Comparison of ENCODE assay signal across 8 cellular contexts in the genomic region with DNA sequence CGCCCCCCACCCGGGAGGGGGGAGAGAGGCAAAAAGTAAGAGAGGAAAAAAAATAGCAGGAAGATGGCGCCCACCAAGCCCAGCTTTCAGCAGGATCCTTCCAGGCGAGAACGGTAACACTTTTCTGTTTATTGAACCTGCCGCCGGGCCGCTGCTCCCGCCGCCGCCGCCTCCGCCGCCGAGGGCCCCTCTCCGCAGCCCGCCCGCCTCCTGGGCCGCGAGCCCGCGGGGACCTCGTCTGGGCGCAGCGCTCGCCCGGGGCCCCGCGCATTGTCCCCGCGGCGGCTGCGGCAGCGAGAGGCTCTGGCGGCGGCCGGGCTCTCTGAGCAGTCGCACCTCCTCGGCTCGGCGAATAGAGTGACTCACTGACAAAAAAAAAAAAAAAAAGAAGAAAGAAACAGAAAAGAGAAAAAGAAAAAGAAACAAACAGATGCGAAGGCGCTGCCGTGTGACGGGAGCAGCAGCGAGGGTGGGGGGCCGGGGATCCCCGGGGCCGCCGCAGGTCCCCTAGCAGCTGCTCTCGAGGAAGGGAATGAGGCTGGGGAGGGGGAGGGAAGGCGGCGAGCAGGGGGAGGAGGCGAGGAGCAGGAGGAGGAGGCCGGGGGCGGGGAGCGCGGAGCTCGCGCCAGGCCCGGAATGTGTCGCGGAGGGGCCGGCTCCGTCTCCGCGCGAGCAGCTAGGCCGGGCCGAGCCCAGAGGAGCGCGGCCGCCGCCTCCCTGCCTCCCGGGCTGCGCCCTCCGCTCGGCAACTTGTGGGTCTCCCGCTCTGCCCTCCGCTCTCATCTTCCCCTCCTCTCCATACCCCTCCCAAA. TPM values are rescaled to one million over a fixed set of nuclear protein-coding genes. Genes with fewer than 3 reads are reported as not detected.
DNase-seq lines count a peak whose midpoint lies in the region; ATAC-seq and TF ChIP-seq lines count a peak whose summit lies in the region.

No MANE protein-coding gene starts in this region.

- no peaks in the 10 kb centered on the region for H3K36me3 Mint-ChIP-seq in activated T-cell treated with anti-CD3 and anti-CD28 coated beads, Interleukin-2, amount 50 U/mL, for 4 hours (ENCODE audit: insufficient read depth)
- H3K36me3 Mint-ChIP-seq in activated CD8-positive, alpha-beta T cell treated with anti-CD3 and anti-CD28 coated beads for 36 hours (ENCODE audit: low read depth), result no peaks in the 10 kb centered on the region
- peaks cover 0 to 17% of the 10 kb centered on the region in 2 donors for H3K36me3 Mint-ChIP-seq in naive B cell

- no peak for DNase-seq in activated T-cell treated with anti-CD3 and anti-CD28 coated beads, Interleukin-2, amount 50 U/mL, for 4 hours
- DNase-seq in activated T-cell treated with anti-CD3 and anti-CD28 coated beads, Interleukin-2, amount 50 U/mL, for 1 hour, result no peak
- DNase-seq in NCI-H1092 (lab: John Stamatoyannopoulos, UW), result peak; percentile 66
- peak; percentile 41 for DNase-seq in activated CD8-positive, alpha-beta T cell treated with anti-CD3 and anti-CD28 coated beads for 36 hours
- DNase-seq in fibroblast of the aortic adventitia (ENCODE audit: low read depth), result peak; percentile 47
- no peak for DNase-seq in naive B cell
- peak; percentile 61 for DNase-seq in ureter (ENCODE audit: low spot score)

- CTCF ChIA-PET in activated CD8-positive, alpha-beta T cell treated with anti-CD3 and anti-CD28 coated beads for 36 hours (lab: Charles Lee), result no interaction called here

- H3K4me1 Mint-ChIP-seq in activated T-cell treated with anti-CD3 and anti-CD28 coated beads, Interleukin-2, amount 50 U/mL, for 4 hours (ENCODE audit: low read depth), result peaks cover 8% of the 10 kb centered on the region
- peaks cover 9% of the 10 kb centered on the region for H3K4me1 Mint-ChIP-seq in activated CD8-positive, alpha-beta T cell treated with anti-CD3 and anti-CD28 coated beads for 36 hours (ENCODE audit: low read depth)
- peaks cover 15 to 20% (median 17%) of the 10 kb centered on the region in 3 donors for H3K4me1 Mint-ChIP-seq in naive B cell

- peak overlapping the region; percentile 66 for H3K4me3 ChIP-seq in fibroblast of the aortic adventitia (ENCODE audit: low read depth, low read length)

- POLR2A ChIA-PET in activated CD8-positive, alpha-beta T cell treated with anti-CD3 and anti-CD28 coated beads for 36 hours (lab: Charles Lee), result interaction anchor here (0.5 kb wide), 1 partner anchor 75 kb away, joined by 3 read pairs; no protein-coding TSS in a partner anchor

- no peaks in the 10 kb centered on the region for H3K9me3 Mint-ChIP-seq in activated T-cell treated with anti-CD3 and anti-CD28 coated beads, Interleukin-2, amount 50 U/mL, for 4 hours
- no peaks in the 10 kb centered on the region for H3K9me3 Mint-ChIP-seq in activated CD8-positive, alpha-beta T cell treated with anti-CD3 and anti-CD28 coated beads for 36 hours
- H3K9me3 Mint-ChIP-seq in naive B cell, result peaks cover 0 to 4% (median 0%) of the 10 kb centered on the region in 7 donors

- peak overlapping the region; percentile 78 for H3K4me3 Mint-ChIP-seq in activated T-cell treated with anti-CD3 and anti-CD28 coated beads, Interleukin-2, amount 50 U/mL, for 4 hours
- H3K4me3 Mint-ChIP-seq in activated CD8-positive, alpha-beta T cell treated with anti-CD3 and anti-CD28 coated beads for 36 hours, result peak overlapping the region; percentile 64
- H3K4me3 Mint-ChIP-seq in naive B cell, result peak overlapping the region; percentile 79 to 94 (median 86)

- intact Hi-C loops in activated CD8-positive, alpha-beta T cell treated with anti-CD3 and anti-CD28 coated beads for 36 hours (cut with micrococcal nuclease), result no loop called here

- peak; percentile 67 to 72 for ATAC-seq in activated T-cell treated with anti-CD3 and anti-CD28 coated beads, Interleukin-2, amount 50 U/mL, for 4 hours
- peak; percentile 75 for ATAC-seq in activated CD8-positive, alpha-beta T cell treated with anti-CD3 and anti-CD28 coated beads for 36 hours
- peak; percentile 50 to 55 for ATAC-seq in naive B cell (ENCODE audit: low read depth in 2 of 2)
- no peak for ATAC-seq in GM19328 (IDR thresholded peaks at IDR 0.05; ENCODE audit: unreplicated experiment)

- TF ChIP-seq CTCF in activated CD8-positive, alpha-beta T cell treated with anti-CD3 and anti-CD28 coated beads for 36 hours (IDR thresholded peaks at IDR 0.05), result no peak
- no peak for TF ChIP-seq CTCF in fibroblast of the aortic adventitia (IDR thresholded peaks at IDR 0.05; ENCODE audit: insufficient read depth, low read length)

- H3K27me3 Mint-ChIP-seq in activated T-cell treated with anti-CD3 and anti-CD28 coated beads, Interleukin-2, amount 50 U/mL, for 4 hours (ENCODE audit: low read depth), result peaks cover 61% of the 10 kb centered on the region
- peaks cover 47% of the 10 kb centered on the region for H3K27me3 Mint-ChIP-seq in activated CD8-positive, alpha-beta T cell treated with anti-CD3 and anti-CD28 coated beads for 36 hours
- peaks cover 60 to 73% (median 70%) of the 10 kb centered on the region in 3 donors for H3K27me3 Mint-ChIP-seq in naive B cell

- H3K27ac Mint-ChIP-seq in activated CD8-positive, alpha-beta T cell treated with anti-CD3 and anti-CD28 coated beads for 36 hours, result no peak overlapping the region
- peak overlapping the region in 5 of 6 donors; percentile 31 to 87 (median 69) for H3K27ac Mint-ChIP-seq in naive B cell

RNA-seq across cellular contexts. Expression of a gene that starts 0.8 kb away (rescaled TPM):
- total RNA-seq in activated T-cell treated with anti-CD3 and anti-CD28 coated beads, Interleukin-2, amount 50 U/mL, for 4 hours, result under 1 TPM in 1 of 3 donors, not detected in 2; 0.26 TPM
- not detected for total RNA-seq in activated CD8-positive, alpha-beta T cell treated with anti-CD3 and anti-CD28 coated beads for 36 hours
- total RNA-seq in fibroblast of the aortic adventitia (ENCODE audit: low replicate concordance) (0.36 and 0.65 TPM in 2 replicates), ureter (2.3 TPM)
- not detected for polyA plus RNA-seq in naive B cell (ENCODE audit: low read depth in 6 of 6)

Comparison
In these comparisons a context has a peak if more than half of its experiments do, and no peak if none do; other contexts are left out.
1. DNase-seq: peak in NCI-H1092 (single experiment), activated CD8-positive, alpha-beta T cell treated with anti-CD3 and anti-CD28 coated beads for 36 hours (single experiment), fibroblast of the aortic adventitia (single experiment) and ureter (single experiment); none in activated T-cell treated with anti-CD3 and anti-CD28 coated beads, Interleukin-2, amount 50 U/mL, for 4 hours (single experiment), activated T-cell treated with anti-CD3 and anti-CD28 coated beads, Interleukin-2, amount 50 U/mL, for 1 hour (single experiment) and naive B cell (single experiment).
2. Peak in every context shown above with its lines, with median percentiles within 50 percentile points of each other: H3K4me3 Mint-ChIP-seq.